ENCODE assay signal across 7 cellular contexts in genomic region chrX:124796989-124797388, GRCh38.
"Had no signal": no experiment of that assay in that cellular context is flagged by ENCODE, and none has a peak within 500 bp of the region (broad histone marks: within the 10 kb centered on the region; RNA-seq: fewer than 3 reads in every experiment).

No MANE protein-coding gene starts in this region.

- H3K4me3 Mint-ChIP-seq: GM23338, H9, HFFc6 had no signal

- DNase-seq: GM23248, GOT3, H9, HCEC 1CT, HFFc6 had no signal

- H3K4me1 Mint-ChIP-seq: GM23338 had no signal

- H3K27ac Mint-ChIP-seq: GM23338, H9, HFFc6 had no signal

- ATAC-seq: GM23338, HCT116 had no signal
